In genomic region chr19:55342044-55342531, GRCh38 we compare ENCODE assay signal across 33 cellular contexts. TPM values are rescaled to one million over a fixed set of nuclear protein-coding genes. Genes with fewer than 3 reads are reported as not detected.
A peak's percentile ranks its signal among the peaks of the same experiment; 100 is the strongest.
DNase-seq lines count a peak whose midpoint lies in the region; ATAC-seq, FAIRE-seq and TF ChIP-seq lines count a peak whose summit lies in the region.
"Had no signal": no experiment of that assay in that cellular context is flagged by ENCODE, and none has a peak within 500 bp of the region (broad histone marks: within the 10 kb centered on the region; RNA-seq: fewer than 3 reads in every experiment).

No MANE protein-coding gene starts in this region.

- H4K20me1 ChIP-seq in HCT116 (ENCODE audit: insufficient read depth) (no peaks in the 10 kb centered on the region), astrocyte (ENCODE audit: insufficient read depth, low read length) (peaks cover 6% of the 10 kb centered on the region)

- H3K4me3 ChIP-seq in HCT116 (replicated peaks in 1 of 2; ENCODE audit: low read depth in 1 of 2, low read length in 2 of 2) (no peak overlapping the region), astrocyte (ENCODE audit: insufficient read depth, low read depth, low read length) (no peak overlapping the region), neuronal stem cell (ENCODE audit: low read length in 2 of 2) (peak overlapping the region in 1 of 2 donors; percentile 99)

- RAD21 ChIA-PET in HCT116 (lab: Charles Lee; ENCODE audit: low non-redundant PET in 1 of 2, low total read pairs in 2 of 2, uncharacterized antibody in 2 of 2, unreplicated experiment in 2 of 2): no interaction called here

- no TSS peak for BruUV-seq in HCT116 (replicated peaks; lab: Mats Ljungman, UMichigan)

- H2AK5ac ChIP-seq in neuronal stem cell (ENCODE audit: low read depth, low read length): peak overlapping the region; percentile 91

- no peak overlapping the region for H2BK15ac ChIP-seq in neuronal stem cell (ENCODE audit: low read length)

- no peaks in the 10 kb centered on the region for H3K9me2 ChIP-seq in HCT116 (ENCODE audit: insufficient read depth)

- H2BK5ac ChIP-seq in neuronal stem cell (ENCODE audit: low read length): peak overlapping the region; percentile 62

- FAIRE-seq in astrocyte (lab: Jason Lieb, UNC): no peak
- FAIRE-seq: colon, D721Med, GM19239, H54, pancreas had no signal

- H3K27me3 ChIP-seq in HCT116 (ENCODE audit: insufficient read depth, low read length) (no peaks in the 10 kb centered on the region), astrocyte (ENCODE audit: insufficient read depth, low read length) (no peaks in the 10 kb centered on the region), neuronal stem cell (ENCODE audit: control insufficient read depth in 3 of 3, insufficient read depth in 3 of 3, low read depth in 1 of 3, low read length in 3 of 3) (no peaks in the 10 kb centered on the region)
- H3K27me3 ChIP-seq: cardiac muscle cell, gastrocnemius medialis, pancreas had no signal

- H3K27ac ChIP-seq in HCT116 (ENCODE audit: low read depth, low read length): no peak overlapping the region
- no peak overlapping the region for H3K27ac ChIP-seq in astrocyte (ENCODE audit: low read depth, low read length)
- H3K27ac ChIP-seq in neuronal stem cell (replicated peaks; ENCODE audit: low read length): no peak overlapping the region
- H3K27ac ChIP-seq: cardiac muscle cell, gastrocnemius medialis, lower lobe of right lung, pancreas had no signal

- H3K4me1 ChIP-seq in HCT116 (ENCODE audit: control insufficient read depth in 1 of 2, insufficient read depth in 2 of 2, low read length in 2 of 2): peaks cover 17 to 48% of the 10 kb centered on the region in 2 experiments
- peaks cover 25% of the 10 kb centered on the region for H3K4me1 ChIP-seq in astrocyte (ENCODE audit: insufficient read depth, low read length)
- peaks cover 12 to 20% of the 10 kb centered on the region in 2 donors for H3K4me1 ChIP-seq in neuronal stem cell (ENCODE audit: control insufficient read depth in 2 of 2, insufficient read depth in 1 of 2, low read depth in 1 of 2, low read length in 2 of 2)
- H3K4me1 ChIP-seq: pancreas had no signal

- peak overlapping the region; percentile 30 for H3K4me3 Mint-ChIP-seq in activated CD4-positive, alpha-beta T cell treated with anti-CD3 and anti-CD28 coated beads, Interleukin-2, amount 10 ng/mL, durations not matched to agents 24 days and 14 days
- H3K4me3 Mint-ChIP-seq in astrocyte (ENCODE audit: unreplicated experiment): no peak overlapping the region

- POLR2A ChIA-PET in HCT116 (lab: Charles Lee): no interaction called here

- peaks cover 17% of the 10 kb centered on the region for H3K79me1 ChIP-seq in neuronal stem cell (ENCODE audit: low read depth, low read length)

- no peak overlapping the region for H3K9ac ChIP-seq in HCT116 (ENCODE audit: low read length)
- H3K9ac ChIP-seq in astrocyte (ENCODE audit: low read length): no peak overlapping the region
- peak overlapping the region; percentile 80 for H3K9ac ChIP-seq in neuronal stem cell (ENCODE audit: low read depth, low read length, poor library complexity)

- H3K9me3 ChIP-seq in HCT116 (ENCODE audit: control insufficient read depth in 1 of 2, insufficient read depth in 1 of 2, low read depth in 1 of 2, low read length in 2 of 2) (no peaks in the 10 kb centered on the region), astrocyte (ENCODE audit: insufficient read depth, low read depth, low read length) (no peaks in the 10 kb centered on the region), neuronal stem cell (replicated peaks in 1 of 2; ENCODE audit: control insufficient read depth in 2 of 2, insufficient read depth in 1 of 2, low read depth in 1 of 2, low read length in 2 of 2) (no peaks in the 10 kb centered on the region)
- H3K9me3 ChIP-seq: gastrocnemius medialis, lower lobe of right lung, pancreas had no signal

- no CpG with 5 or more reads among the region's 30 CpGs for WGBS in neuronal stem cell (ENCODE audit: extremely low coverage in 2 of 2, insufficient read length in 2 of 2, insufficient replicate concordance in 1 of 2), 2 donors

- ATAC-seq in HCT116: no peak
- ATAC-seq: gastrocnemius medialis; lower lobe of right lung; pancreas; stimulated activated naive B cell treated with anti-CD40 and anti-IgM and Interleukin-4, amounts not matched to agents 10 μg/mL and 1 μg/mL and 100 μg/mL, for 72 hours had no signal

- no peak for TF ChIP-seq RAD21 in HCT116 (IDR thresholded peaks at IDR 0.05; ENCODE audit: low read depth)

- H3K27ac Mint-ChIP-seq in activated CD4-positive, alpha-beta T cell treated with anti-CD3 and anti-CD28 coated beads, Interleukin-2, amount 10 ng/mL, durations not matched to agents 24 days and 14 days: peak overlapping the region; percentile 29
- no peak overlapping the region for H3K27ac Mint-ChIP-seq in astrocyte (ENCODE audit: unreplicated experiment)
- H3K27ac Mint-ChIP-seq: activated B cell treated with CpG ODN at 0.5 μM for 24 hours; stimulated activated naive B cell treated with anti-CD40 and anti-IgM and Interleukin-4, amounts not matched to agents 10 μg/mL and 1 μg/mL and 100 μg/mL, for 72 hours had no signal

- H4K8ac ChIP-seq in neuronal stem cell (ENCODE audit: low read depth, low read length): no peak overlapping the region

- no peaks in the 10 kb centered on the region for H3K9me3 Mint-ChIP-seq in activated CD4-positive, alpha-beta T cell treated with anti-CD3 and anti-CD28 coated beads, Interleukin-2, amount 10 ng/mL, durations not matched to agents 24 days and 14 days
- H3K9me3 Mint-ChIP-seq in astrocyte (ENCODE audit: unreplicated experiment): peaks cover 3% of the 10 kb centered on the region
- H3K9me3 Mint-ChIP-seq: activated B cell treated with CpG ODN at 0.5 μM for 24 hours; CD4-positive, alpha-beta T cell; nephron; stimulated activated naive B cell treated with anti-CD40 and anti-IgM and Interleukin-4, amounts not matched to agents 10 μg/mL and 1 μg/mL and 100 μg/mL, for 72 hours; type B pancreatic cell had no signal

- no peak overlapping the region for H4K91ac ChIP-seq in neuronal stem cell (ENCODE audit: low read depth, low read length, poor library complexity)

- peaks cover 16% of the 10 kb centered on the region for H3K4me1 Mint-ChIP-seq in activated CD4-positive, alpha-beta T cell treated with anti-CD3 and anti-CD28 coated beads, Interleukin-2, amount 10 ng/mL, durations not matched to agents 24 days and 14 days
- peaks cover 17% of the 10 kb centered on the region for H3K4me1 Mint-ChIP-seq in astrocyte (ENCODE audit: low read depth, unreplicated experiment)

- H2BK120ac ChIP-seq in neuronal stem cell (ENCODE audit: low read depth, low read length): peak overlapping the region; percentile 66

- intact Hi-C loops in activated CD4-positive, alpha-beta T cell treated with anti-CD3 and anti-CD28 coated beads, Interleukin-2, amount 10 ng/mL, durations not matched to agents 24 days and 14 days (cut with micrococcal nuclease): no loop called here
- intact Hi-C loops in HCT116 (cut with micrococcal nuclease): no loop called here

- no peak overlapping the region for H3K4ac ChIP-seq in neuronal stem cell (ENCODE audit: low read length)

- TF ChIP-seq CTCF in HCT116 (IDR thresholded peaks at IDR 0.05 in 2 of 3, conservative IDR thresholded peaks at IDR 0.05 in 1 of 3; ENCODE audit: borderline replicate concordance in 1 of 3, insufficient read depth in 1 of 3, low read depth in 2 of 3, low read length in 2 of 3) (no peak), astrocyte (IDR thresholded peaks at IDR 0.05; ENCODE audit: insufficient read depth, low read depth, low read length) (no peak)

- DNase-seq in activated CD4-positive, alpha-beta T cell treated with anti-CD3 and anti-CD28 coated beads, Interleukin-2, amount 10 ng/mL, durations not matched to agents 24 days and 14 days: no peak
- DNase-seq in activated CD4-positive, alpha-beta T cell treated with anti-CD3 and anti-CD28 coated beads for 4 hours: no peak
- DNase-seq in HCT116 (ENCODE audit: low read depth, low spot score): no peak
- DNase-seq in astrocyte (ENCODE audit: low read depth): no peak
- DNase-seq in neuronal stem cell (ENCODE audit: low spot score): no peak
- DNase-seq in HK-2 (ENCODE audit: unreplicated experiment): no peak
- no peak for DNase-seq in NCI-H1930 (lab: John Stamatoyannopoulos, UW)
- no peak for DNase-seq in H4 (ENCODE audit: low spot score)
- DNase-seq: 8988T; activated B cell treated with CpG ODN at 0.5 μM for 24 hours; activated CD4-positive, alpha-beta T cell treated with anti-CD3 and anti-CD28 coated beads, Interleukin-2, amount 50 U/mL, for 48 hours; aorta; CD4-positive, alpha-beta T cell; effector CD4-positive, alpha-beta T cell; gastrocnemius medialis; lower lobe of right lung; NCI-H146; retina; stimulated activated naive B cell treated with anti-CD40 and anti-IgM and Interleukin-4, amounts not matched to agents 10 μg/mL and 1 μg/mL and 100 μg/mL, for 72 hours; T1000 had no signal

- H3K4me2 ChIP-seq in HCT116 (ENCODE audit: low read length) (peak overlapping the region; percentile 98; the same call in 1 of the 2 replicates), astrocyte (ENCODE audit: low read length) (peak overlapping the region; percentile 100), neuronal stem cell (ENCODE audit: insufficient read depth, low read length, poor library complexity, severe bottlenecking) (no peak overlapping the region)

- no peak overlapping the region for H3K14ac ChIP-seq in neuronal stem cell (ENCODE audit: low read length)

- H3K23ac ChIP-seq in neuronal stem cell (ENCODE audit: low read depth, low read length, poor library complexity): no peak overlapping the region

- TF ChIP-seq POLR2A in HCT116 (IDR thresholded peaks at IDR 0.05; ENCODE audit: borderline replicate concordance, extremely low read depth, insufficient read depth, insufficient read length): no peak

- no peak overlapping the region for H2BK12ac ChIP-seq in neuronal stem cell (ENCODE audit: low read length)

- H3K18ac ChIP-seq in neuronal stem cell (ENCODE audit: low read length): peak overlapping the region; percentile 53

- H3K79me2 ChIP-seq in HCT116 (ENCODE audit: insufficient read depth, low read length) (peaks cover 9% of the 10 kb centered on the region; the same call in 1 of the 2 replicates), astrocyte (ENCODE audit: insufficient read depth, low read length) (peaks cover 10% of the 10 kb centered on the region)

- peaks cover 11% of the 10 kb centered on the region for H3K36me3 Mint-ChIP-seq in activated CD4-positive, alpha-beta T cell treated with anti-CD3 and anti-CD28 coated beads, Interleukin-2, amount 10 ng/mL, durations not matched to agents 24 days and 14 days (ENCODE audit: low read depth)
- H3K36me3 Mint-ChIP-seq in astrocyte (ENCODE audit: low read depth, unreplicated experiment): peaks cover 8% of the 10 kb centered on the region
- H3K36me3 Mint-ChIP-seq: activated naive CD8-positive, alpha-beta T cell had no signal

- H2AFZ ChIP-seq in HCT116 (ENCODE audit: low read depth, low read length, poor library complexity, severe bottlenecking) (no peak overlapping the region), astrocyte (ENCODE audit: low read depth, low read length) (no peak overlapping the region), neuronal stem cell (ENCODE audit: low read length) (no peak overlapping the region)

- peaks cover 3% of the 10 kb centered on the region for H3K27me3 Mint-ChIP-seq in activated CD4-positive, alpha-beta T cell treated with anti-CD3 and anti-CD28 coated beads, Interleukin-2, amount 10 ng/mL, durations not matched to agents 24 days and 14 days
- no peaks in the 10 kb centered on the region for H3K27me3 Mint-ChIP-seq in astrocyte (ENCODE audit: low read depth, unreplicated experiment)
- H3K27me3 Mint-ChIP-seq: activated naive CD8-positive, alpha-beta T cell had no signal

- H3K36me3 ChIP-seq in HCT116 (ENCODE audit: control insufficient read depth in 1 of 2, insufficient read depth in 2 of 2, low read length in 2 of 2) (peaks cover 4 to 5% of the 10 kb centered on the region in 2 experiments; a peak in 3 of 4 replicates), astrocyte (ENCODE audit: insufficient read depth, low read length) (no peaks in the 10 kb centered on the region), neuronal stem cell (replicated peaks in 1 of 2; ENCODE audit: control insufficient read depth in 2 of 2, insufficient read depth in 2 of 2, low read length in 2 of 2) (peaks cover 25 to 49% of the 10 kb centered on the region in 2 donors)

- CTCF ChIA-PET in HCT116 (lab: Charles Lee): no interaction called here

RNA-seq across cellular contexts. Expression of gene KMT5C, which starts 2.4 kb away (rescaled TPM):
- total RNA-seq in activated CD4-positive, alpha-beta T cell treated with anti-CD3 and anti-CD28 coated beads, Interleukin-2, amount 10 ng/mL, durations not matched to agents 24 days and 14 days: 31.3 and 32.2 TPM in 2 replicates
- total RNA-seq in HCT116 (2021; ENCODE audit: unreplicated experiment): 27.5 TPM
- polyA plus RNA-seq in HCT116 (2012): 19.9 and 25.4 TPM in 2 replicates
- 14.6 and 16.0 TPM in 2 replicates for total RNA-seq in astrocyte
- 46.5 TPM for polyA plus RNA-seq in neuronal stem cell (2013, experiment 1 of 2)
- polyA plus RNA-seq in neuronal stem cell (2013, experiment 2 of 2): 47.0 TPM
- 5.4 and 7.9 TPM in 2 replicates for total RNA-seq in H4 (2014; rRNA removed; shearing (Covaris generic))

RNA-seq across cellular contexts. Expression of gene COX6B2, which starts 12.4 kb away (rescaled TPM):
- total RNA-seq in activated CD4-positive, alpha-beta T cell treated with anti-CD3 and anti-CD28 coated beads, Interleukin-2, amount 10 ng/mL, durations not matched to agents 24 days and 14 days: 0.26 TPM in 1 of 2 replicates, not detected in the other
- total RNA-seq in HCT116 (2021; ENCODE audit: unreplicated experiment) (2.4 TPM), astrocyte (0.50 TPM in 2 replicates)
- polyA plus RNA-seq in HCT116 (2012): 2.7 and 3.0 TPM in 2 replicates
- polyA plus RNA-seq in neuronal stem cell (2013, experiment 1 of 2): 0.81 TPM
- polyA plus RNA-seq in neuronal stem cell (2013, experiment 2 of 2): 0.71 TPM
- total RNA-seq in H4 (2014; rRNA removed; shearing (Covaris generic)): 0.95 TPM in 1 of 2 replicates, not detected in the other
- total RNA-seq: activated B cell treated with CpG ODN at 0.5 μM for 24 hours, cardiac muscle cell, gastrocnemius medialis, lower lobe of right lung, NCI-H460, skeletal muscle tissue had no signal
- polyA plus RNA-seq: aorta had no signal

RNA-seq across cellular contexts. Expression of gene TMEM150B, which starts 16.9 kb away (rescaled TPM):
- total RNA-seq in activated CD4-positive, alpha-beta T cell treated with anti-CD3 and anti-CD28 coated beads, Interleukin-2, amount 10 ng/mL, durations not matched to agents 24 days and 14 days: 0.28 and 0.69 TPM in 2 replicates
- total RNA-seq in HCT116 (2021; ENCODE audit: unreplicated experiment) (not detected), astrocyte (not detected in 2 replicates)
- polyA plus RNA-seq in HCT116 (2012): not detected in 2 replicates
- polyA plus RNA-seq in neuronal stem cell (2013, experiment 1 of 2): not detected
- 0.04 TPM for polyA plus RNA-seq in neuronal stem cell (2013, experiment 2 of 2)
- not detected in 2 replicates for total RNA-seq in H4 (2014; rRNA removed; shearing (Covaris generic))
- total RNA-seq: activated B cell treated with CpG ODN at 0.5 μM for 24 hours; cardiac muscle cell; CD4-positive, alpha-beta T cell; fibroblast of lung; NCI-H460; SK-MEL-5 had no signal
- polyA plus RNA-seq: cardiac muscle cell, fibroblast of lung had no signal

RNA-seq across cellular contexts. Expression of gene GARIN5B, which starts 21.0 kb away (rescaled TPM):
- not detected in 2 replicates for total RNA-seq in activated CD4-positive, alpha-beta T cell treated with anti-CD3 and anti-CD28 coated beads, Interleukin-2, amount 10 ng/mL, durations not matched to agents 24 days and 14 days
- not detected for total RNA-seq in HCT116 (2021; ENCODE audit: unreplicated experiment)
- polyA plus RNA-seq in HCT116 (2012): not detected in 2 replicates
- 0.10 and 0.20 TPM in 2 replicates for total RNA-seq in astrocyte
- 0.08 TPM for polyA plus RNA-seq in neuronal stem cell (2013, experiment 1 of 2)
- 0.08 TPM for polyA plus RNA-seq in neuronal stem cell (2013, experiment 2 of 2)
- not detected in 2 replicates for total RNA-seq in H4 (2014; rRNA removed; shearing (Covaris generic))
- total RNA-seq: activated B cell treated with CpG ODN at 0.5 μM for 24 hours, aorta, cardiac muscle cell, fibroblast of lung, gastrocnemius medialis, lower lobe of right lung, NCI-H460, pancreas, SK-MEL-5, skeletal muscle tissue had no signal
- polyA plus RNA-seq: aorta, cardiac muscle cell, fibroblast of lung, pancreas had no signal

RNA-seq across cellular contexts. Expression of gene IL11, which starts 28.2 kb away (rescaled TPM):
- total RNA-seq in activated CD4-positive, alpha-beta T cell treated with anti-CD3 and anti-CD28 coated beads, Interleukin-2, amount 10 ng/mL, durations not matched to agents 24 days and 14 days: 0.21 TPM in 1 of 2 replicates, not detected in the other
- total RNA-seq in HCT116 (2021; ENCODE audit: unreplicated experiment): 2.8 TPM
- polyA plus RNA-seq in HCT116 (2012): 3.4 and 4.5 TPM in 2 replicates
- 183 and 202 TPM in 2 replicates for total RNA-seq in astrocyte
- 1.1 TPM for polyA plus RNA-seq in neuronal stem cell (2013, experiment 1 of 2)
- polyA plus RNA-seq in neuronal stem cell (2013, experiment 2 of 2): 1.1 TPM
- total RNA-seq in H4 (2014; rRNA removed; shearing (Covaris generic)): 1.4 and 1.8 TPM in 2 replicates
- total RNA-seq: activated B cell treated with CpG ODN at 0.5 μM for 24 hours, lower lobe of right lung, SK-MEL-5, skeletal muscle tissue had no signal
- polyA plus RNA-seq: cardiac muscle cell had no signal
